1 cellular context compared by ENCODE assay signal in genomic region chr3:38130631-38131065, GRCh38.
TF ChIP-seq lines count a peak whose summit lies in the region.

No MANE protein-coding gene starts in this region.

TF ChIP-seq in HepG2, 621 proteins besides CTCF, POLR2A, EP300 and RAD21 (continued from another document and continues in another):
- no peak for TF ChIP-seq ZNF136 (CRISPR knock-in tag; IDR thresholded peaks at IDR 0.05; ENCODE audit: low read depth)
- TF ChIP-seq TERF1 (CRISPR knock-in tag; IDR thresholded peaks at IDR 0.05): no peak
- peak; percentile 40; the same call in 1 of the 2 replicates for TF ChIP-seq RCOR2 (CRISPR knock-in tag; IDR thresholded peaks at IDR 0.05)
- TF ChIP-seq BCL3 (CRISPR knock-in tag; IDR thresholded peaks at IDR 0.05): no peak
- TF ChIP-seq ZKSCAN5 (CRISPR knock-in tag; IDR thresholded peaks at IDR 0.05): no peak
- no peak for TF ChIP-seq ZNF432 (CRISPR knock-in tag; IDR thresholded peaks at IDR 0.05; ENCODE audit: borderline replicate concordance)
- TF ChIP-seq RBM39 (IDR thresholded peaks at IDR 0.05; ENCODE audit: low read depth, low read length, poor library complexity, severe bottlenecking): no peak
- TF ChIP-seq SRSF1 (optimal IDR thresholded peaks at IDR 0.05; ENCODE audit: low read depth, low read length): no peak
- no peak for TF ChIP-seq IKZF1 (IDR thresholded peaks at IDR 0.05)
- peak; percentile 61; the same call in 1 of the 2 replicates for TF ChIP-seq THAP11 (CRISPR knock-in tag; IDR thresholded peaks at IDR 0.05)
- no peak for TF ChIP-seq ZKSCAN1 (IDR thresholded peaks at IDR 0.05; ENCODE audit: low read length)
- peak; percentile 84 for TF ChIP-seq ARID4A (CRISPR knock-in tag; IDR thresholded peaks at IDR 0.05; ENCODE audit: borderline replicate concordance)
- TF ChIP-seq ZBTB7A (CRISPR knock-in tag; IDR thresholded peaks at IDR 0.05): no peak
- no peak for TF ChIP-seq HDAC6 (IDR thresholded peaks at IDR 0.05; ENCODE audit: low read depth, low read length)
- no peak for TF ChIP-seq CENPX (CRISPR knock-in tag; IDR thresholded peaks at IDR 0.05)
- TF ChIP-seq FOXK2 (IDR thresholded peaks at IDR 0.05): peak; percentile 54; the same call in 1 of the 2 replicates
- TF ChIP-seq ARNTL (CRISPR knock-in tag; IDR thresholded peaks at IDR 0.05): 0 out of 2 replicates have a peak, but pooled peaks have one; percentile 54
- no peak for TF ChIP-seq KDM1A (CRISPR knock-in tag; IDR thresholded peaks at IDR 0.05)
- TF ChIP-seq SIN3B (IDR thresholded peaks at IDR 0.05; ENCODE audit: low read length): no peak
- TF ChIP-seq ZBTB20 (CRISPR knock-in tag; IDR thresholded peaks at IDR 0.05; ENCODE audit: borderline replicate concordance, low read depth): peak; percentile 50; the same call in 1 of the 2 replicates
- TF ChIP-seq MLLT10 (CRISPR knock-in tag; IDR thresholded peaks at IDR 0.05): no peak
- no peak for TF ChIP-seq ZIK1 (CRISPR knock-in tag; IDR thresholded peaks at IDR 0.05; ENCODE audit: borderline replicate concordance, low read depth)
- TF ChIP-seq HMGXB4 (CRISPR knock-in tag; IDR thresholded peaks at IDR 0.05; ENCODE audit: borderline replicate concordance in 1 of 2, low read depth in 1 of 2): peak in 1 of 2 experiments; percentile 40; a peak in 1 of 4 replicates
- TF ChIP-seq DZIP1 (CRISPR knock-in tag; IDR thresholded peaks at IDR 0.05): no peak
- TF ChIP-seq ZNF431 (CRISPR knock-in tag; IDR thresholded peaks at IDR 0.05; ENCODE audit: borderline replicate concordance, low read depth): peak; percentile 62; the same call in 1 of the 2 replicates
- TF ChIP-seq DNMT1 (CRISPR knock-in tag; IDR thresholded peaks at IDR 0.05): no peak
- TF ChIP-seq POLR2AphosphoS2 (IDR thresholded peaks at IDR 0.05; ENCODE audit: low read depth, low read length): no peak
- TF ChIP-seq ZSCAN9 (CRISPR knock-in tag; IDR thresholded peaks at IDR 0.05; ENCODE audit: borderline replicate concordance): no peak
- TF ChIP-seq ZNF841 (CRISPR knock-in tag; IDR thresholded peaks at IDR 0.05; ENCODE audit: borderline replicate concordance): no peak
- no peak for TF ChIP-seq RNF2 (conservative IDR thresholded peaks at IDR 0.05; ENCODE audit: low read depth)
- no peak for TF ChIP-seq PLRG1 (conservative IDR thresholded peaks at IDR 0.05)
- no peak for TF ChIP-seq KDM3A (CRISPR knock-in tag; IDR thresholded peaks at IDR 0.05; ENCODE audit: low read depth)
- TF ChIP-seq RFXANK (CRISPR knock-in tag; IDR thresholded peaks at IDR 0.05): no peak
- no peak for TF ChIP-seq ZNF30 (CRISPR knock-in tag; IDR thresholded peaks at IDR 0.05)
- no peak for TF ChIP-seq KIAA2018 (CRISPR knock-in tag; IDR thresholded peaks at IDR 0.05; ENCODE audit: borderline replicate concordance)
- no peak for TF ChIP-seq SMARCE1 (IDR thresholded peaks at IDR 0.05; ENCODE audit: borderline replicate concordance)
- TF ChIP-seq CEBPZ (IDR thresholded peaks at IDR 0.05; ENCODE audit: low read length): no peak
- no peak for TF ChIP-seq ZMYM3 (CRISPR knock-in tag; IDR thresholded peaks at IDR 0.05)
